In the genomic region with DNA sequence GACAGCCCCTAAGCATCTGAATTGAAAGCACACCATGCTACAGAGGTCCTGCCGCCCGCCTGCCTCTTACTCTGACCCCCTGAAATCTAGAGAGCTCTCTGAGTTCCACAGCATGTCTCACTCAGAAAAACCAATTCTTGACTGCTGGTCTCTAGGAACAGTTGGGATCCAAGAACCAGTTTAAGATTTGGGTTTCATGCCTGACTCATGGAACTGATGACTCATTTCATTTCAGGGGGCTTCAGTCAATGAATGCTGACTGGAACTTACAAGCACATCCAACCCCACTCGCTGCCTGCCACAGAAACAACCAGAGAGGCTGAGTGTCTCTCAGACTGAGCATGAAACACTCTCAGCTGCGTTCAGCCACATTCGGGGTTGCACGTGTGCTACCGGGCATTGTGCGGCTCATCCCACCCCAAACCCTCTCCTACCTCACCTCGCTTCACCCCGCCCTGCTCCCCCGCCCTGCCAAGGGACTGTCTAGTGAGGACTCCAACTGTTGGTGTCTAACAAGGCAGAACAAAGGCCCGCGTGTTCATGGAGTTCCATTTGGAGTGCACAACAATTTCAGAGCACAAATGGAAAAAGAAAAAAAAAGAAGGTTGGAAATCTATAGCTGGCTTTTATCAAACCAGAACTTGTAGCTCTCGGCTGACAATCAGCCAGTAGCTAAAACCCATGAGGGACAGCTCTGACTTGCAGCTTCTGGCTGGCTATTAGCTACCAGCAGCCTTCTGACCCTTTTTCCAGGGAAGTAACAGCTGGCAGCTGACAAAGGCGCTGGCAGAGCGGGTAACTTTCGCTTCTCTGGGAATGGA, we compare ENCODE assay signal across 10 cellular contexts. TPM values are rescaled to one million over a fixed set of nuclear protein-coding genes. Genes with fewer than 3 reads are reported as not detected.
DNase-seq lines count a peak whose midpoint lies in the region; ATAC-seq and TF ChIP-seq lines count a peak whose summit lies in the region.
"Had no signal": no experiment of that assay in that cellular context is flagged by ENCODE, and none has a peak within 500 bp of the region (broad histone marks: within the 10 kb centered on the region; RNA-seq: fewer than 3 reads in every experiment).

No MANE protein-coding gene starts in this region.

- H3K9ac ChIP-seq in Karpas-422 (ENCODE audit: low read length) (no peak overlapping the region), adipocyte (ENCODE audit: low read length) (peak overlapping the region; percentile 80)

- peak; percentile 80 for ATAC-seq in left ventricle myocardium superior
- no peak for ATAC-seq in GM18907 (IDR thresholded peaks at IDR 0.05; ENCODE audit: unreplicated experiment)
- ATAC-seq in HG03571 (IDR thresholded peaks at IDR 0.05; ENCODE audit: unreplicated experiment): no peak
- ATAC-seq in T-cell (replicated peaks in 1 of 4): no peak

- H3K4me3 Mint-ChIP-seq in T-cell: no peak overlapping the region

- CTCF ChIA-PET in T-cell (lab: Charles Lee): no interaction called here

- no peak for TF ChIP-seq CTCF in stomach (IDR thresholded peaks at IDR 0.05)

- peaks cover 0 to 2% of the 10 kb centered on the region in 2 donors for H3K27me3 Mint-ChIP-seq in T-cell

- POLR2A ChIA-PET in T-cell (lab: Charles Lee): no interaction called here

- peaks cover 0 to 9% (median 6%) of the 10 kb centered on the region in 3 donors for H3K9me3 Mint-ChIP-seq in T-cell

- H3K9me2 ChIP-seq in Karpas-422 (replicated peaks; ENCODE audit: insufficient read depth, low read length): no peaks in the 10 kb centered on the region

- H3K27ac Mint-ChIP-seq in T-cell: no peak overlapping the region

- H2AFZ ChIP-seq in Karpas-422 (ENCODE audit: low read length): no peak overlapping the region

- H3K27me3 ChIP-seq in Karpas-422 (ENCODE audit: low read length) (no peaks in the 10 kb centered on the region), adipocyte (replicated peaks; ENCODE audit: control insufficient read depth, insufficient read depth, low read length) (no peaks in the 10 kb centered on the region), stomach (no peaks in the 10 kb centered on the region)

- TF ChIP-seq EP300 in stomach (IDR thresholded peaks at IDR 0.05): no peak

- H3K36me3 ChIP-seq in Karpas-422 (ENCODE audit: insufficient read depth, low read length) (0 out of 2 replicates have a peak, but pooled peaks cover 4% of the 10 kb centered on the region), adipocyte (ENCODE audit: control insufficient read depth, insufficient read depth, low read length, severe bottlenecking) (no peaks in the 10 kb centered on the region), stomach (no peaks in the 10 kb centered on the region)

- no peak overlapping the region for H3K27ac ChIP-seq in Karpas-422 (ENCODE audit: low read length)
- H3K27ac ChIP-seq in stomach: peak overlapping the region in 4 of 5 donors; percentile 48 to 72 (median 64)

- no peak for TF ChIP-seq POLR2A in stomach (IDR thresholded peaks at IDR 0.05)

- DNase-seq in Karpas-422 (peak; percentile 25), adipocyte (ENCODE audit: low read depth) (peak; percentile 63), left ventricle myocardium superior (peak; percentile 56), stomach (peak; percentile 50), GDM1 (lab: John Stamatoyannopoulos, UW) (no peak), T-cell (no peak)
- DNase-seq: activated CD4-positive, alpha-beta T cell treated with anti-CD3 and anti-CD28 coated beads for 4 hours; KG1 had no signal

- WGBS in stomach, 5 donors: 42 to 54% (median 52%) methylated on average over 17 of the region's 17 CpGs

- H3K9me3 ChIP-seq in Karpas-422 (ENCODE audit: low read length) (no peaks in the 10 kb centered on the region; the same call in 1 of the 2 replicates), adipocyte (ENCODE audit: control insufficient read depth, low read length) (no peaks in the 10 kb centered on the region), stomach (peaks cover 0 to 11% (median 2%) of the 10 kb centered on the region in 4 donors)

- no peaks in the 10 kb centered on the region for H3K4me1 ChIP-seq in Karpas-422 (ENCODE audit: low read length)
- H3K4me1 ChIP-seq in adipocyte (ENCODE audit: control insufficient read depth, insufficient read depth, low read length): peaks cover 53% of the 10 kb centered on the region
- peaks cover 0 to 20% (median 17%) of the 10 kb centered on the region in 4 donors for H3K4me1 ChIP-seq in stomach

- no peaks in the 10 kb centered on the region for H3K79me2 ChIP-seq in Karpas-422 (ENCODE audit: low read length)

- no peaks in the 10 kb centered on the region for H3K4me1 Mint-ChIP-seq in T-cell

- H3K36me3 Mint-ChIP-seq in T-cell: peaks cover 13% of the 10 kb centered on the region

- no peak overlapping the region for H3K4me2 ChIP-seq in Karpas-422 (ENCODE audit: low read depth, low read length, poor library complexity, severe bottlenecking)

- H3K4me3 ChIP-seq in Karpas-422 (ENCODE audit: low read length) (no peak overlapping the region), adipocyte (ENCODE audit: low read length) (peak overlapping the region; percentile 73), stomach (peak overlapping the region in 3 of 4 donors; percentile 7 to 17 (median 14))

- intact Hi-C loops in left ventricle myocardium superior (cut with micrococcal nuclease) (no loop called here), stomach (cut with DNase I; ENCODE audit: low total_unique reads) (no loop called here)

- H4K20me1 ChIP-seq in Karpas-422 (ENCODE audit: insufficient read depth, low read depth, low read length): no peaks in the 10 kb centered on the region

RNA-seq across cellular contexts. Expression of a gene that starts 20.0 kb away (rescaled TPM):
- total RNA-seq in Karpas-422 (2014; rRNA removed; shearing (Covaris generic); ENCODE audit: low replicate concordance): 51.2 and 55.5 TPM in 2 replicates
- 9.7 TPM for total RNA-seq in left ventricle myocardium superior
- 10 to 100 TPM; 11.1 to 87.2 (median 23.5) TPM for total RNA-seq in stomach
- 10 to 100 TPM; 40.6 to 64.4 (median 62.5) TPM for polyA plus RNA-seq in stomach
- 10 to 100 TPM; 13.8 to 21.8 (median 20.6) TPM for total RNA-seq in T-cell

Comparison
In these comparisons a context has a peak if more than half of its experiments do, and no peak if none do; other contexts are left out.
1. DNase-seq: peak in Karpas-422 (single experiment), adipocyte (single experiment), left ventricle myocardium superior (single experiment) and stomach (single experiment); none in GDM1 (single experiment) and T-cell (0 of 34).